Comparison of ENCODE assay signal across 8 cellular contexts in genomic region chr9:76987594-76988200, GRCh38. TPM values are rescaled to one million over a fixed set of nuclear protein-coding genes. Genes with fewer than 3 reads are reported as not detected.
DNase-seq lines count a peak whose midpoint lies in the region; ATAC-seq and TF ChIP-seq lines count a peak whose summit lies in the region.

No MANE protein-coding gene starts in this region.

- no peaks in the 10 kb centered on the region for H3K36me3 Mint-ChIP-seq in endothelial cell (ENCODE audit: low read depth, unreplicated experiment)
- H3K36me3 Mint-ChIP-seq in neural crest cell (ENCODE audit: low read depth) = no peaks in the 10 kb centered on the region
- no peaks in the 10 kb centered on the region for H3K36me3 Mint-ChIP-seq in natural killer cell
- H3K36me3 Mint-ChIP-seq in activated naive CD4-positive, alpha-beta T cell treated with anti-CD3 and anti-CD28 coated beads, Interleukin-2, amount 10 ng/mL, durations not matched to agents 7 days and 5 days = no peaks in the 10 kb centered on the region

- H3K9ac ChIP-seq in OCI-LY1 (ENCODE audit: low read length) = no peak overlapping the region

- H2AFZ ChIP-seq in OCI-LY1 (ENCODE audit: low read length) = no peak overlapping the region

- peak; percentile 56 for DNase-seq in ELF-1 (ENCODE audit: low read depth, low spot score)
- peak; percentile 49 for DNase-seq in endothelial cell (ENCODE audit: low spot score)
- peak; percentile 8 for DNase-seq in neural crest cell (ENCODE audit: low read depth, low spot score)
- DNase-seq in natural killer cell = no peak
- no peak for DNase-seq in activated naive CD4-positive, alpha-beta T cell treated with anti-CD3 and anti-CD28 coated beads, Interleukin-2, amount 10 ng/mL, durations not matched to agents 7 days and 5 days

- H3K9me3 Mint-ChIP-seq in endothelial cell (ENCODE audit: unreplicated experiment) = no peaks in the 10 kb centered on the region
- no peaks in the 10 kb centered on the region for H3K9me3 Mint-ChIP-seq in neural crest cell
- no peaks in the 10 kb centered on the region for H3K9me3 Mint-ChIP-seq in natural killer cell
- no peaks in the 10 kb centered on the region for H3K9me3 Mint-ChIP-seq in activated naive CD4-positive, alpha-beta T cell treated with anti-CD3 and anti-CD28 coated beads, Interleukin-2, amount 10 ng/mL, durations not matched to agents 7 days and 5 days

- H3K27ac ChIP-seq in OCI-LY1 (ENCODE audit: low read depth, low read length, poor library complexity, severe bottlenecking) = no peak overlapping the region

- no peak overlapping the region for H3K27ac Mint-ChIP-seq in endothelial cell (ENCODE audit: unreplicated experiment)
- no peak overlapping the region for H3K27ac Mint-ChIP-seq in neural crest cell (ENCODE audit: unreplicated experiment)
- H3K27ac Mint-ChIP-seq in natural killer cell = no peak overlapping the region
- H3K27ac Mint-ChIP-seq in activated naive CD4-positive, alpha-beta T cell treated with anti-CD3 and anti-CD28 coated beads, Interleukin-2, amount 10 ng/mL, durations not matched to agents 7 days and 5 days = no peak overlapping the region

- H3K4me1 ChIP-seq in OCI-LY1 (ENCODE audit: insufficient read depth, low read length, severe bottlenecking) = no peaks in the 10 kb centered on the region

- no peaks in the 10 kb centered on the region for H3K79me2 ChIP-seq in OCI-LY1 (ENCODE audit: insufficient read depth, low read length)

- H3K9me2 ChIP-seq in OCI-LY1 (ENCODE audit: low read depth, low read length) = no peaks in the 10 kb centered on the region

- ATAC-seq in HG03520 (IDR thresholded peaks at IDR 0.05; ENCODE audit: unreplicated experiment) = peak; percentile 64
- no peak for ATAC-seq in GM18517 (IDR thresholded peaks at IDR 0.05; ENCODE audit: unreplicated experiment)
- ATAC-seq in natural killer cell = no peak

- intact Hi-C loops in natural killer cell (cut with micrococcal nuclease) = no loop called here

- H3K4me3 Mint-ChIP-seq in endothelial cell (ENCODE audit: unreplicated experiment) = no peak overlapping the region
- H3K4me3 Mint-ChIP-seq in neural crest cell = no peak overlapping the region
- H3K4me3 Mint-ChIP-seq in natural killer cell = no peak overlapping the region
- H3K4me3 Mint-ChIP-seq in activated naive CD4-positive, alpha-beta T cell treated with anti-CD3 and anti-CD28 coated beads, Interleukin-2, amount 10 ng/mL, durations not matched to agents 7 days and 5 days = no peak overlapping the region

- no peaks in the 10 kb centered on the region for H3K27me3 ChIP-seq in OCI-LY1 (ENCODE audit: insufficient read depth, low read length)

- CTCF ChIA-PET in activated naive CD4-positive, alpha-beta T cell treated with anti-CD3 and anti-CD28 coated beads, Interleukin-2, amount 10 ng/mL, durations not matched to agents 7 days and 5 days (lab: Charles Lee) = interaction anchor here (1.4 kb wide), 1 partner anchor 178 kb away, joined by 6 read pairs; no protein-coding TSS in a partner anchor

- H3K9me3 ChIP-seq in OCI-LY1 (ENCODE audit: low read length) = no peaks in the 10 kb centered on the region

- TF ChIP-seq CTCF in OCI-LY1 (IDR thresholded peaks at IDR 0.05; ENCODE audit: low read length) (peak; percentile 60), endothelial cell (IDR thresholded peaks at IDR 0.05; ENCODE audit: unreplicated experiment) (peak; percentile 61), neural crest cell (conservative IDR thresholded peaks at IDR 0.05) (peak; percentile 68), natural killer cell (IDR thresholded peaks at IDR 0.05) (no peak)

- no peak overlapping the region for H3K4me3 ChIP-seq in OCI-LY1 (ENCODE audit: low read depth, low read length, poor library complexity, severe bottlenecking)

- no peak overlapping the region for H3K4me2 ChIP-seq in OCI-LY1 (ENCODE audit: low read length)

- H3K36me3 ChIP-seq in OCI-LY1 (ENCODE audit: insufficient read depth, low read length) = no peaks in the 10 kb centered on the region

- H3K4me1 Mint-ChIP-seq in endothelial cell (ENCODE audit: unreplicated experiment) (no peaks in the 10 kb centered on the region), neural crest cell (no peaks in the 10 kb centered on the region), natural killer cell (no peaks in the 10 kb centered on the region)
- H3K4me1 Mint-ChIP-seq in activated naive CD4-positive, alpha-beta T cell treated with anti-CD3 and anti-CD28 coated beads, Interleukin-2, amount 10 ng/mL, durations not matched to agents 7 days and 5 days = no peaks in the 10 kb centered on the region

- H3K27me3 Mint-ChIP-seq in endothelial cell (ENCODE audit: unreplicated experiment) (no peaks in the 10 kb centered on the region), neural crest cell (ENCODE audit: low read depth) (peaks cover 19% of the 10 kb centered on the region), natural killer cell (ENCODE audit: low read depth in 2 of 2) (peaks cover 0 to 5% of the 10 kb centered on the region in 2 donors)
- H3K27me3 Mint-ChIP-seq in activated naive CD4-positive, alpha-beta T cell treated with anti-CD3 and anti-CD28 coated beads, Interleukin-2, amount 10 ng/mL, durations not matched to agents 7 days and 5 days = no peaks in the 10 kb centered on the region

- no peaks in the 10 kb centered on the region for H3F3A ChIP-seq in OCI-LY1 (ENCODE audit: insufficient read depth, low read length)

- no peaks in the 10 kb centered on the region for H4K20me1 ChIP-seq in OCI-LY1 (ENCODE audit: insufficient read depth, low read length)

RNA-seq across cellular contexts. Expression of gene FOXB2, which starts 31.8 kb away (rescaled TPM):
- not detected for total RNA-seq in endothelial cell (ENCODE audit: unreplicated experiment)
- total RNA-seq in neural crest cell = not detected in 2 replicates
- not detected for total RNA-seq in natural killer cell

Comparison
In these comparisons a context has a peak if more than half of its experiments do, and no peak if none do; other contexts are left out.
1. DNase-seq: peak in ELF-1 (single experiment), endothelial cell (single experiment) and neural crest cell (single experiment); none in natural killer cell (single experiment) and activated naive CD4-positive, alpha-beta T cell treated with anti-CD3 and anti-CD28 coated beads, Interleukin-2, amount 10 ng/mL, durations not matched to agents 7 days and 5 days (single experiment).